In the genomic region with DNA sequence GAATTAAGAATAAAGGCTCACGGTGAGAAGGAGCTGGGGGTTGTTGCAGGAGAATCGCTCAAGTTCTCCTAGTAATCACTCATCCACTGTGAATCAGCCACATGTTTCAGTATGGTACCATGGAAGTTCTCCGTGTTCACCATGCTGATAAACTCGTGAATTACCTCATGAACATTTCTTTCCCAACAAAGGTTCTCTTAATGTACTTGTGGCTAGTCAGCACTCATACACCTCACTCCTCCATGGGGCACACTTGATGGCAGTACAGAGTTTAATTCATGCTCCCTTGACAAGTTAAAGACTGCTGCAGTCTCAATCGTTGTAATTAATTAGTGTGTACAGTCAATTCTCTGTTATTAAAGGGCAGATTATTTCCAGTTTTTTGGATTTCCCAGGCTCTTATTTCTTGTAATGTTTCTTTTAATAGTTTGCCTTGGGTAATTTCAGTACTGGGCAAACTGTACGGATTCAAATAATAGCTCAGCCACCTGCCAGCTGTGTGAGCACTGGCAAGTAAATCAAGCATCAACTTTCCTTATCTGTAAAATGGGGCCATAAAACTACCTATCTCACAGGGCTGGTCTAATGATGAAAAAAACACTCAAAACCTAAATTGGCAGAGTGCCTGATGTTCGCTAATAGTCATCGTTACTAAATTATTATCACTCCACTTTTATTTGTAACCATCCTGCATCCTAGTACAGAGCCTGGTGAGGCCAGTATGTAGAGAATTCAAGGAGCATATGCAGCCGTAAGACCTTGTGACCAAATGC, we compare ENCODE assay signal across 16 cellular contexts.
"Had no signal": no experiment of that assay in that cellular context is flagged by ENCODE, and none has a peak within 500 bp of the region (broad histone marks: within the 10 kb centered on the region; RNA-seq: fewer than 3 reads in every experiment).

No MANE protein-coding gene starts in this region.

- H3K27ac ChIP-seq: colonic mucosa, tibial nerve, vagina, WERI-Rb-1 had no signal

- H3K36me3 ChIP-seq: colonic mucosa had no signal

- H3K9me3 ChIP-seq: colonic mucosa, gastroesophageal sphincter, tibial nerve, vagina had no signal

- ATAC-seq: activated CD8-positive, alpha-beta T cell treated with anti-CD3 and anti-CD28 coated beads for 36 hours; natural killer cell had no signal

- H3K27ac Mint-ChIP-seq: activated CD8-positive, alpha-beta T cell treated with anti-CD3 and anti-CD28 coated beads for 36 hours had no signal

- DNase-seq: activated CD4-positive, alpha-beta T cell treated with anti-CD3 and anti-CD28 coated beads for 4 hours; activated CD8-positive, alpha-beta memory T cell treated with anti-CD3 and anti-CD28 coated beads, Interleukin-2, amount 50 U/mL, for 4 hours; activated CD8-positive, alpha-beta T cell treated with anti-CD3 and anti-CD28 coated beads for 36 hours; activated naive CD4-positive, alpha-beta T cell; colonic mucosa; mammary epithelial cell; natural killer cell; occipital lobe; stimulated activated CD4-positive, alpha-beta T cell treated with anti-CD3 and anti-CD28 coated beads, Interleukin-15, amount 100 ng/mL, for 24 hours; T1000; WERI-Rb-1 had no signal

- H3K9me3 Mint-ChIP-seq: activated CD8-positive, alpha-beta T cell treated with anti-CD3 and anti-CD28 coated beads for 36 hours; natural killer cell had no signal

- H3K4me3 ChIP-seq: colonic mucosa, gastroesophageal sphincter, tibial nerve, vagina had no signal

- H3K27me3 Mint-ChIP-seq: activated CD8-positive, alpha-beta T cell treated with anti-CD3 and anti-CD28 coated beads for 36 hours; progenitor cell of endocrine pancreas had no signal

- FAIRE-seq: endothelial cell of umbilical vein had no signal

- H3K36me3 Mint-ChIP-seq: natural killer cell had no signal

- H3K4me3 Mint-ChIP-seq: activated CD8-positive, alpha-beta T cell treated with anti-CD3 and anti-CD28 coated beads for 36 hours; natural killer cell had no signal
